11 cellular contexts compared by ENCODE assay signal in the genomic region with DNA sequence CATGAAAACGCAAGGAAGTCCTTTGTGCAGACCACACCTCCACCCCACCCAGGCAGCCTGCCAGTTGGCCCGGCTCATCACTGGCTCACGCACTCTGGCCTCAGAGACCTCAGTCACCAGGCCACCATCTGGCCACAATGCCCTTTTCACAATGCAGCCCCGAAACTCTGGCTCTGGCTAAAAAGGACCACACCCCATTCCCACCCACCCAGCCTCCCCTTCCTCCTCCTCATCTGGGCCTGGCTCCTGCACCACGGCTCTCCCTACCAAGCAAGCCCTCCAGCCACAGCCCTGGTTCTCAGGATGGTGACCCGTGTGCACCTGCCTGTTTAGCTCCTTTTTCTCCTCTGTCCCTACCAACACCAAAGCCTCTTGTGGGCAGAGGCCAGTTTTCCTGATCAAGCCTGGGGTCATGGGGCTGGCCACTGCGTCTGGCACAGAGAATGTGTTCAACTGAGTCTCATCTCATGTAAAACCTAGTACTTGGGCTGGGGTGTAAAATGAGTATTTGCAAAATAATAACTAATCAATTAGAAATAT. TPM values are rescaled to one million over a fixed set of nuclear protein-coding genes. Genes with fewer than 3 reads are reported as not detected.
DNase-seq lines count a peak whose midpoint lies in the region; TF ChIP-seq lines count a peak whose summit lies in the region.
"Had no signal": no experiment of that assay in that cellular context is flagged by ENCODE, and none has a peak within 500 bp of the region (broad histone marks: within the 10 kb centered on the region; RNA-seq: fewer than 3 reads in every experiment).

No MANE protein-coding gene starts in this region.

- H3K9me3 ChIP-seq in Peyer's patch, result no peaks in the 10 kb centered on the region

- H3K27ac ChIP-seq in Peyer's patch, result no peak overlapping the region

- peaks cover 0 to 28% (median 0%) of the 10 kb centered on the region in 4 donors for H3K4me1 ChIP-seq in Peyer's patch

- peak; percentile 12 for DNase-seq in EH (ENCODE audit: low read depth)
- peak in 2 of 3 donors; percentile 54 to 57 for DNase-seq in Peyer's patch
- peak; percentile 10 for DNase-seq in fibroblast of the conjunctiva (ENCODE audit: low read depth)
- peak; percentile 83 for DNase-seq in posterior vena cava (ENCODE audit: low spot score)
- DNase-seq in SIG-M5 (lab: John Stamatoyannopoulos, UW), result no peak
- DNase-seq in stimulated activated CD4-positive, alpha-beta T cell treated with anti-CD3 and anti-CD28 coated beads, Interleukin-4, amount 100 ng/mL, for 24 hours, result no peak
- DNase-seq in NCI-H1417 treated with DMSO at 0.1 percent for 48 hours (lab: John Stamatoyannopoulos, UW), result no peak
- DNase-seq: activated CD4-positive, alpha-beta T cell treated with anti-CD3 and anti-CD28 coated beads, Interleukin-2, amount 50 U/mL, for 4 hours; NCI-H82 had no signal

- H3K27me3 ChIP-seq in Peyer's patch, result no peaks in the 10 kb centered on the region
- H3K27me3 ChIP-seq: dorsolateral prefrontal cortex had no signal

- TF ChIP-seq POLR2A in Peyer's patch (IDR thresholded peaks at IDR 0.05), result no peak

- no peak overlapping the region for H3K4me3 ChIP-seq in Peyer's patch
- H3K4me3 ChIP-seq: dorsolateral prefrontal cortex, GM12878 had no signal

- no peak for TF ChIP-seq CTCF in Peyer's patch (IDR thresholded peaks at IDR 0.05)

- H3K36me3 ChIP-seq in Peyer's patch, result no peaks in the 10 kb centered on the region

- intact Hi-C loops in posterior vena cava (cut with DNase I), result loop anchor here (10.0 kb wide), 2 partner anchors 249 to 491 kb away; no protein-coding TSS in a partner anchor

RNA-seq across cellular contexts. Expression of a gene that starts 7.3 kb away (rescaled TPM):
- total RNA-seq in Peyer's patch, result 100 to 1,000 TPM in 3 of 4 donors, 10 to 100 TPM in 1; 28.9 to 198 (median 102) TPM
- 10 to 100 TPM; 47.6 to 66.9 TPM for total RNA-seq in posterior vena cava

Comparison
In these comparisons a context has a peak if more than half of its experiments do, and no peak if none do; other contexts are left out.
1. DNase-seq: peak in EH (single experiment), Peyer's patch (2 of 3), fibroblast of the conjunctiva (single experiment) and posterior vena cava (single experiment); none in SIG-M5 (single experiment), stimulated activated CD4-positive, alpha-beta T cell treated with anti-CD3 and anti-CD28 coated beads, Interleukin-4, amount 100 ng/mL, for 24 hours (single experiment) and NCI-H1417 treated with DMSO at 0.1 percent for 48 hours (single experiment).